In genomic region chr18:22838221-22838620, GRCh38 we compare ENCODE assay signal across 23 cellular contexts.
"Had no signal": no experiment of that assay in that cellular context is flagged by ENCODE, and none has a peak within 500 bp of the region (broad histone marks: within the 10 kb centered on the region; RNA-seq: fewer than 3 reads in every experiment).

No MANE protein-coding gene starts in this region.

- H3K27me3 ChIP-seq: body of pancreas had no signal

- H3K4me1 Mint-ChIP-seq: activated CD4-positive, alpha-beta T cell treated with anti-CD3 and anti-CD28 coated beads, Interleukin-2, amount 10 ng/mL, durations not matched to agents 24 days and 14 days; activated CD8-positive, alpha-beta memory T cell treated with anti-CD3 and anti-CD28 coated beads, Interleukin-2, amount 10 ng/mL, durations not matched to agents 7 days and 5 days; activated naive CD4-positive, alpha-beta T cell treated with anti-CD3 and anti-CD28 coated beads, Interleukin-2, amount 10 ng/mL, durations not matched to agents 7 days and 5 days; activated naive CD8-positive, alpha-beta T cell treated with anti-CD3 and anti-CD28 coated beads for 36 hours; central memory CD8-positive, alpha-beta T cell; T-helper 17 cell; WTC11 had no signal

- H3K4me3 Mint-ChIP-seq: activated CD4-positive, alpha-beta T cell treated with anti-CD3 and anti-CD28 coated beads, Interleukin-2, amount 10 ng/mL, durations not matched to agents 24 days and 14 days; activated CD8-positive, alpha-beta memory T cell treated with anti-CD3 and anti-CD28 coated beads, Interleukin-2, amount 10 ng/mL, durations not matched to agents 7 days and 5 days; activated naive CD4-positive, alpha-beta T cell treated with anti-CD3 and anti-CD28 coated beads, Interleukin-2, amount 10 ng/mL, durations not matched to agents 7 days and 5 days; activated naive CD8-positive, alpha-beta T cell treated with anti-CD3 and anti-CD28 coated beads for 36 hours; activated T-cell treated with anti-CD3 and anti-CD28 coated beads, Interleukin-2, amount 50 U/mL, for 24 hours; activated T-helper 1 cell treated with anti-CD3 and anti-CD28 coated beads, Interleukin-12 subunit alpha, Interleukin-12 subunit beta, Interleukin-2, Interleukin-4 antibody, amounts not matched to agents 30 ng/mL and 10 ng/mL and 1 ng/mL, durations not matched to agents 14 hours and 24 hours and 36 hours; central memory CD8-positive, alpha-beta T cell; T-helper 17 cell; WTC11 had no signal

- ATAC-seq: body of pancreas, T-helper 17 cell had no signal

- H3K4me1 ChIP-seq: body of pancreas had no signal

- H3K27ac ChIP-seq: body of pancreas, PC-9 had no signal

- H3K9me3 Mint-ChIP-seq: activated CD4-positive, alpha-beta T cell treated with anti-CD3 and anti-CD28 coated beads, Interleukin-2, amount 10 ng/mL, durations not matched to agents 24 days and 14 days; activated naive CD4-positive, alpha-beta T cell treated with anti-CD3 and anti-CD28 coated beads, Interleukin-2, amount 10 ng/mL, durations not matched to agents 7 days and 5 days; activated naive CD8-positive, alpha-beta T cell treated with anti-CD3 and anti-CD28 coated beads for 36 hours; activated T-cell treated with anti-CD3 and anti-CD28 coated beads, Interleukin-2, amount 50 U/mL, for 24 hours; activated T-helper 1 cell treated with anti-CD3 and anti-CD28 coated beads, Interleukin-12 subunit alpha, Interleukin-12 subunit beta, Interleukin-2, Interleukin-4 antibody, amounts not matched to agents 30 ng/mL and 10 ng/mL and 1 ng/mL, durations not matched to agents 14 hours and 24 hours and 36 hours; central memory CD8-positive, alpha-beta T cell; WTC11 had no signal

- H3K4me3 ChIP-seq: body of pancreas, PC-9 had no signal

- H2AFZ ChIP-seq: PC-9 had no signal

- H3K27ac Mint-ChIP-seq: activated CD4-positive, alpha-beta T cell treated with anti-CD3 and anti-CD28 coated beads, Interleukin-2, amount 10 ng/mL, durations not matched to agents 24 days and 14 days; activated CD8-positive, alpha-beta memory T cell treated with anti-CD3 and anti-CD28 coated beads, Interleukin-2, amount 10 ng/mL, durations not matched to agents 7 days and 5 days; activated naive CD4-positive, alpha-beta T cell treated with anti-CD3 and anti-CD28 coated beads, Interleukin-2, amount 10 ng/mL, durations not matched to agents 7 days and 5 days; activated naive CD8-positive, alpha-beta T cell treated with anti-CD3 and anti-CD28 coated beads for 36 hours; activated T-cell treated with anti-CD3 and anti-CD28 coated beads, Interleukin-2, amount 50 U/mL, for 24 hours; activated T-helper 1 cell treated with anti-CD3 and anti-CD28 coated beads, Interleukin-12 subunit alpha, Interleukin-12 subunit beta, Interleukin-2, Interleukin-4 antibody, amounts not matched to agents 30 ng/mL and 10 ng/mL and 1 ng/mL, durations not matched to agents 14 hours and 24 hours and 36 hours; T-helper 17 cell; WTC11 had no signal

- H3K36me3 Mint-ChIP-seq: activated CD8-positive, alpha-beta memory T cell treated with anti-CD3 and anti-CD28 coated beads, Interleukin-2, amount 10 ng/mL, durations not matched to agents 7 days and 5 days; activated naive CD4-positive, alpha-beta T cell treated with anti-CD3 and anti-CD28 coated beads, Interleukin-2, amount 10 ng/mL, durations not matched to agents 7 days and 5 days; activated naive CD8-positive, alpha-beta T cell treated with anti-CD3 and anti-CD28 coated beads for 36 hours; WTC11 had no signal

- H3K9me3 ChIP-seq: body of pancreas had no signal

- DNase-seq: activated CD4-positive, CD25-positive, alpha-beta regulatory T cell treated with anti-CD3 and anti-CD28 coated beads, Interleukin-2, amount 50 U/mL, for 72 hours; activated CD8-positive, alpha-beta memory T cell treated with anti-CD3 and anti-CD28 coated beads, Interleukin-2, amount 10 ng/mL, durations not matched to agents 7 days and 5 days; activated effector memory CD4-positive, alpha-beta T cell treated with Interleukin-2 at 50 U/mL for 16 hours; activated naive CD8-positive, alpha-beta T cell treated with anti-CD3 and anti-CD28 coated beads for 36 hours; activated T-cell treated with anti-CD3 and anti-CD28 coated beads, Interleukin-2, amount 50 U/mL, for 24 hours; aorta; body of pancreas; Karpas-422; NCI-H1048; NCI-H146; NCI-H187 treated with DMSO at 0.1 percent for 48 hours; NCI-H2081 treated with DMSO at 0.1 percent for 48 hours; NCI-H446; NCI-H524; PC-9; SIG-M5; T-helper 17 cell; T-helper 9 cell had no signal
